ENCODE assay signal across 34 cellular contexts in genomic region chr14:100047600-100047999, GRCh38.
"Had no signal": no experiment of that assay in that cellular context is flagged by ENCODE, and none has a peak within 500 bp of the region (broad histone marks: within the 10 kb centered on the region; RNA-seq: fewer than 3 reads in every experiment).

No MANE protein-coding gene starts in this region.

- H3K4me2 ChIP-seq: KMS-11 had no signal

- H3K27ac ChIP-seq: KMS-11 had no signal

- H3K36me3 ChIP-seq: MG63 had no signal

- DNase-seq: Karpas-422, Kasumi-1, KG1, MG63, MM.1S, MV-4-11, NCI-H1048, NCI-H1092, NCI-H1092 treated with DMSO at 0.1 percent for 48 hours, NCI-H1105, NCI-H1105 treated with DMSO at 0.1 percent for 48 hours, NCI-H1417, NCI-H1417 treated with DMSO at 0.1 percent for 48 hours, NCI-H1436, NCI-H1436 treated with DMSO at 0.1 percent for 48 hours, NCI-H146, NCI-H1694, NCI-H1694 treated with DMSO at 0.1 percent for 48 hours, NCI-H187, NCI-H187 treated with DMSO at 0.1 percent for 48 hours, NCI-H1930, NCI-H2029, NCI-H2029 treated with DMSO at 0.1 percent for 48 hours, NCI-H2081, NCI-H2081 treated with DMSO at 0.1 percent for 48 hours, NCI-H2107, NCI-H2171, NCI-H2171 treated with DMSO at 0.1 percent for 48 hours, NCI-H2227 treated with DMSO at 0.1 percent for 48 hours, NCI-H226, NCI-H345, NCI-H446, NCI-H510A had no signal

- H3K9me3 ChIP-seq: MG63 had no signal

- H3K4me3 ChIP-seq: MG63 had no signal

- H3K27me3 ChIP-seq: MG63 had no signal

- H3K9ac ChIP-seq: KMS-11 had no signal
